In the genomic region with DNA sequence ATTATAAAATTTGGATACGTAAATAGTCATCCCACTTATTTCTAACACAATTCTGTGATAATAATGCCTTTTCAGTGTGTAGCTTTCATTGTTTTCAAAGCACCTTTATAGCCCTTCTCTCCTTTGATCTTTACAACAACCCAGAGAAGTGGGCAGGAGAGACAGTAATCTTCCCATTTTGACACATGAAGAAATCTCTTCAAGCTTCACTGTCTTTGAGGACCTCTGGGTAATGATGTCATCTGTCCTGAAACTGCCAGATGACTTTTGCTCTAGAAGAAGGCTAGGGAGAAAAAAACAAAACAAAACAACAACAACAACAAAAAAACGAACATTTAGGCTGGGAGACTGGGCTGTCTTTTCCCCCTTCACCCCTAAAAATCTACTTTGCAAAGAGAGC, we compare ENCODE assay signal across 10 cellular contexts.
DNase-seq lines count a peak whose midpoint lies in the region; ATAC-seq, FAIRE-seq and TF ChIP-seq lines count a peak whose summit lies in the region.
"Had no signal": no experiment of that assay in that cellular context is flagged by ENCODE, and none has a peak within 500 bp of the region (broad histone marks: within the 10 kb centered on the region; RNA-seq: fewer than 3 reads in every experiment).

No MANE protein-coding gene starts in this region.

- H3K27ac Mint-ChIP-seq in activated naive CD8-positive, alpha-beta T cell treated with anti-CD3 and anti-CD28 coated beads, Interleukin-2, amount 50 U/mL, for 24 hours: peak overlapping the region; percentile 81

- H3K4me3 Mint-ChIP-seq in activated naive CD8-positive, alpha-beta T cell treated with anti-CD3 and anti-CD28 coated beads, Interleukin-2, amount 50 U/mL, for 24 hours: no peak overlapping the region

- H3K27me3 Mint-ChIP-seq in activated naive CD8-positive, alpha-beta T cell treated with anti-CD3 and anti-CD28 coated beads, Interleukin-2, amount 50 U/mL, for 24 hours: no peaks in the 10 kb centered on the region

- peak; percentile 88 for FAIRE-seq in GM19239 (lab: Jason Lieb, UNC)

- H3K4me3 ChIP-seq in GM12865 (ENCODE audit: low read depth, low read length): no peak overlapping the region

- ATAC-seq in HG02852 (IDR thresholded peaks at IDR 0.05; ENCODE audit: unreplicated experiment) (peak; percentile 77), GM21381 (IDR thresholded peaks at IDR 0.05; ENCODE audit: unreplicated experiment) (no peak)
- peak; percentile 40 for ATAC-seq in activated naive CD8-positive, alpha-beta T cell treated with anti-CD3 and anti-CD28 coated beads, Interleukin-2, amount 50 U/mL, for 24 hours
- ATAC-seq: activated CD4-positive, CD25-positive, alpha-beta regulatory T cell treated with anti-CD3 and anti-CD28 coated beads, Interleukin-2, amount 50 U/mL, for 24 hours had no signal

- peak; percentile 49 for DNase-seq in GM12865 (ENCODE audit: low read depth)
- DNase-seq in GM19239 (ENCODE audit: insufficient read length, low spot score): peak; percentile 1
- no peak for DNase-seq in activated naive CD8-positive, alpha-beta T cell treated with anti-CD3 and anti-CD28 coated beads, Interleukin-2, amount 50 U/mL, for 24 hours
- DNase-seq in SKM-1 treated with dmso at 0.1 percent for 144 hours (lab: John Stamatoyannopoulos, UW; ENCODE audit: unreplicated experiment): no peak
- DNase-seq in effector CD8-positive, alpha-beta T cell (lab: John Stamatoyannopoulos, UW): no peak
- no peak for DNase-seq in dedifferentiated amniotic fluid mesenchymal stem cell (ENCODE audit: extremely low spot score)
- DNase-seq: NCI-H2171 had no signal

- H3K9me3 Mint-ChIP-seq in activated naive CD8-positive, alpha-beta T cell treated with anti-CD3 and anti-CD28 coated beads, Interleukin-2, amount 50 U/mL, for 24 hours: peaks cover 12% of the 10 kb centered on the region

- TF ChIP-seq CTCF in GM12865 (IDR thresholded peaks at IDR 0.05; ENCODE audit: insufficient read depth, low read depth, low read length, missing control alignments): no peak

- peaks cover 37% of the 10 kb centered on the region for H3K4me1 Mint-ChIP-seq in activated naive CD8-positive, alpha-beta T cell treated with anti-CD3 and anti-CD28 coated beads, Interleukin-2, amount 50 U/mL, for 24 hours

- peaks cover 17% of the 10 kb centered on the region for H3K36me3 Mint-ChIP-seq in activated naive CD8-positive, alpha-beta T cell treated with anti-CD3 and anti-CD28 coated beads, Interleukin-2, amount 50 U/mL, for 24 hours (ENCODE audit: low read depth)

Comparison
In these comparisons a context has a peak if more than half of its experiments do, and no peak if none do; other contexts are left out.
1. DNase-seq: peak in GM12865 (single experiment) and GM19239 (single experiment); none in activated naive CD8-positive, alpha-beta T cell treated with anti-CD3 and anti-CD28 coated beads, Interleukin-2, amount 50 U/mL, for 24 hours (single experiment), SKM-1 treated with dmso at 0.1 percent for 144 hours (single experiment), effector CD8-positive, alpha-beta T cell (single experiment) and dedifferentiated amniotic fluid mesenchymal stem cell (single experiment).